1 cellular context compared by ENCODE assay signal in the genomic region with DNA sequence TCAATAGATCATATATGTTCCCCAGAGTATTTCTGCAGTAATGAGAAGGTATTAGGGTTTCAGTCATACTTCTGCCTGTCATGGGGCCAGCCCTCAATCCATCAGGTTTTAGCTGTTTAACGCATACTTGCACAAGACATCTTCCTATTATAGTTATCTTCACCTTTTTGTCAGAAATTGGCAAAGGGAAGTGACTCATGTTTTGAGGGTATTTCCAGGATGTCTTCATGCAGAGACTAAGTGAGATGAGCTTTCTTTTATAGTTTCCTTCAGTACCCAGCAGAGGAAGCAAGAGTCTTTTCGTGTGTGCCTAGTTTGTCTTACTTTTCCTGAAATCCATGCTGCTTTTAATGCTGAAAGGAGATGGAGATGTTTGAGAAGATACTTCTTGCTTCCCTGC.
TF ChIP-seq lines count a peak whose summit lies in the region.

No MANE protein-coding gene starts in this region.

TF ChIP-seq in HepG2, 621 proteins besides CTCF, POLR2A, EP300 and RAD21:
- TF ChIP-seq AKAP8 (CRISPR knock-in tag; IDR thresholded peaks at IDR 0.05), result no peak
- TF ChIP-seq ZFP36L1 (CRISPR knock-in tag; IDR thresholded peaks at IDR 0.05), result no peak
- TF ChIP-seq MIXL1 (CRISPR knock-in tag; IDR thresholded peaks at IDR 0.05), result no peak
- no peak for TF ChIP-seq NAIF1 (CRISPR knock-in tag; IDR thresholded peaks at IDR 0.05; ENCODE audit: borderline replicate concordance)
- no peak for TF ChIP-seq PITX1 (CRISPR knock-in tag; IDR thresholded peaks at IDR 0.05)
- TF ChIP-seq ELF3 (CRISPR knock-in tag; IDR thresholded peaks at IDR 0.05), result no peak
- TF ChIP-seq, protein P1, sequence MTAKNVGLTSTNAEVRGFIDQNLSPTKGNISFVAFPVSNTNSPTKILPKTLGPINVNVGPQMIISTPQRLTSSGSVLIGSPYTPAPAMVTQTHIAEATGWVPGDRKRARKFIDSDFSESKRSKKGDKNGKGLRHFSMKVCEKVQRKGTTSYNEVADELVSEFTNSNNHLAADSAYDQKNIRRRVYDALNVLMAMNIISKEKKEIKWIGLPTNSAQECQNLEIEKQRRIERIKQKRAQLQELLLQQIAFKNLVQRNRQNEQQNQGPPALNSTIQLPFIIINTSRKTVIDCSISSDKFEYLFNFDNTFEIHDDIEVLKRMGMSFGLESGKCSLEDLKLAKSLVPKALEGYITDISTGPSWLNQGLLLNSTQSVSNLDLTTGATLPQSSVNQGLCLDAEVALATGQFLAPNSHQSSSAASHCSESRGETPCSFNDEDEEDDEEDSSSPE (CRISPR knock-in tag; IDR thresholded peaks at IDR 0.05), result no peak
- TF ChIP-seq PLRG1 (conservative IDR thresholded peaks at IDR 0.05), result no peak
- TF ChIP-seq ZNF782 (CRISPR knock-in tag; IDR thresholded peaks at IDR 0.05; ENCODE audit: borderline replicate concordance), result no peak
